1 cellular context compared by ENCODE assay signal in genomic region chr7:35717516-35717915, GRCh38.
TF ChIP-seq lines count a peak whose summit lies in the region.

No MANE protein-coding gene starts in this region.

TF ChIP-seq in K562, 482 proteins besides CTCF, POLR2A, EP300 and RAD21:
- TF ChIP-seq EGR1 (conservative IDR thresholded peaks at IDR 0.05) (0 out of 2 replicates have a peak, but pooled peaks have one; percentile 26), SAFB (IDR thresholded peaks at IDR 0.05; ENCODE audit: borderline replicate concordance, low read depth, low read length) (no peak)
